35 cellular contexts compared by ENCODE assay signal in the genomic region with DNA sequence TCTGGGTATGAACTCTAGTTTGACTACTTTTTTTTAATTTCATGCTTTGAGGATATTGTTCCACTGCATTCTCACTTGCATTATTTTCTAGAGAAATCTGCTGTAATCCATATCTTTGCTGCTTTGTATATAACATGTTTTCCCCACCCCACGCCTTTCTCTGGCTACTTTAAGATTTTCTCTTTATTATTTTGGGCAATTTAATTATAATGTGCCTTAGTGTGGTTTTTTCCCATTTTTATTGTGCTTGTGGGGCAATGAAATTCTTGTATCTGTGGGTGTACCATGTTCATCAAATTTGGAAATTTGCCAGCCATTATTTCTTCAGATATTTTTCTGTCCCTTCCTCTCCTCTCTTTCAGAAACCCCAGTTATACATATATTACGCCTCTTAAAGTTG. TPM values are rescaled to one million over a fixed set of nuclear protein-coding genes. Genes with fewer than 3 reads are reported as not detected.
"Had no signal": no experiment of that assay in that cellular context is flagged by ENCODE, and none has a peak within 500 bp of the region (broad histone marks: within the 10 kb centered on the region; RNA-seq: fewer than 3 reads in every experiment).

No MANE protein-coding gene starts in this region.

- H3K36me3 ChIP-seq: adrenal gland, ascending aorta, brain microvascular endothelial cell, breast epithelium, cardiac muscle cell had no signal

- FAIRE-seq: astrocyte, bronchial epithelial cell had no signal

- H3K4me1 ChIP-seq: adrenal gland, ascending aorta, body of pancreas, breast epithelium had no signal

- H3K4me3 ChIP-seq: adrenal gland, ascending aorta, body of pancreas, breast epithelium, cardiac muscle cell had no signal

- ATAC-seq: activated naive CD4-positive, alpha-beta T cell treated with anti-CD3 and anti-CD28 coated beads, Interleukin-2, amount 50 U/mL, for 72 hours; activated naive CD8-positive, alpha-beta T cell treated with anti-CD3 and anti-CD28 coated beads, Interleukin-2, amount 50 U/mL, for 24 hours; activated T-cell treated with anti-CD3 and anti-CD28 coated beads, Interleukin-2, amount 50 U/mL, for 4 hours; activated T-cell treated with anti-CD3 and anti-CD28 coated beads, Interleukin-2, amount 50 U/mL, for 72 hours; activated T-helper 17 cell treated with anti-CD3 and anti-CD28 coated beads, Interleukin-2, amount 50 U/mL, for 72 hours; body of pancreas had no signal

- H3K27ac ChIP-seq: adrenal gland, ascending aorta, body of pancreas, brain microvascular endothelial cell, breast epithelium, cardiac muscle cell had no signal

- H3K27me3 ChIP-seq: adrenal gland, ascending aorta, body of pancreas, brain microvascular endothelial cell had no signal

- DNase-seq: activated effector memory CD4-positive, alpha-beta T cell treated with anti-CD3 and anti-CD28 coated beads, Interleukin-2, amount 50 U/mL, for 16 hours; activated effector memory CD4-positive, alpha-beta T cell treated with Interleukin-2 at 50 U/mL for 16 hours; activated gamma-delta T cell; activated gamma-delta T cell treated with Interleukin-2 at 50 U/mL for 16 hours; activated naive CD4-positive, alpha-beta T cell; activated naive CD4-positive, alpha-beta T cell treated with anti-CD3 and anti-CD28 coated beads for 36 hours; activated naive CD4-positive, alpha-beta T cell treated with anti-CD3 and anti-CD28 coated beads, Interleukin-2, amount 10 ng/mL, durations not matched to agents 7 days and 5 days; activated naive CD4-positive, alpha-beta T cell treated with anti-CD3 and anti-CD28 coated beads, Interleukin-2, amount 50 U/mL, for 16 hours; activated naive CD4-positive, alpha-beta T cell treated with Interleukin-2 at 50 U/mL for 16 hours; activated naive CD8-positive, alpha-beta T cell treated with anti-CD3 and anti-CD28 coated beads for 36 hours; activated naive CD8-positive, alpha-beta T cell treated with anti-CD3 and anti-CD28 coated beads, Interleukin-2, amount 10 ng/mL, durations not matched to agents 7 days and 5 days; activated naive CD8-positive, alpha-beta T cell treated with anti-CD3 and anti-CD28 coated beads, Interleukin-2, amount 50 U/mL, for 24 hours; activated T-cell treated with anti-CD3 and anti-CD28 coated beads, Interleukin-2, amount 50 U/mL, for 24 hours; activated T-cell treated with anti-CD3 and anti-CD28 coated beads, Interleukin-2, amount 50 U/mL, for 4 hours; activated T-cell treated with anti-CD3 and anti-CD28 coated beads, Interleukin-2, amount 50 U/mL, for 48 hours; activated T-cell treated with anti-CD3 and anti-CD28 coated beads, Interleukin-2, amount 50 U/mL, for 72 hours; adrenal gland; amniotic stem cell; amygdala; anterior cingulate cortex; aorta; body of pancreas; brain microvascular endothelial cell; caudate nucleus; central memory CD4-positive, alpha-beta T cell; cerebellar nuclear complex had no signal

RNA-seq across cellular contexts. Expression of a gene that starts 15.1 kb away (rescaled TPM):
- total RNA-seq: activated naive CD4-positive, alpha-beta T cell treated with anti-CD3 and anti-CD28 coated beads for 36 hours; activated naive CD4-positive, alpha-beta T cell treated with anti-CD3 and anti-CD28 coated beads, Interleukin-2, amount 50 U/mL, for 72 hours; activated naive CD8-positive, alpha-beta T cell treated with anti-CD3 and anti-CD28 coated beads for 36 hours; activated naive CD8-positive, alpha-beta T cell treated with anti-CD3 and anti-CD28 coated beads, Interleukin-2, amount 10 ng/mL, durations not matched to agents 7 days and 5 days; activated T-cell treated with anti-CD3 and anti-CD28 coated beads, Interleukin-2, amount 50 U/mL, for 4 hours; activated T-cell treated with anti-CD3 and anti-CD28 coated beads, Interleukin-2, amount 50 U/mL, for 72 hours; activated T-helper 1 cell treated with anti-CD3 and anti-CD28 coated beads, Interleukin-12 subunit alpha, Interleukin-12 subunit beta, Interleukin-2, Interleukin-4 antibody, amounts not matched to agents 30 ng/mL and 10 ng/mL and 1 ng/mL, durations not matched to agents 14 hours and 24 hours and 36 hours; activated T-helper 17 cell treated with anti-CD3 and anti-CD28 coated beads, Interleukin-2, amount 50 U/mL, for 72 hours; activated T-helper 2 cell treated with anti-CD3 and anti-CD28 coated beads, Interferon-gamma antibody, Interleukin-2, Interleukin-4, amounts not matched to agents 10 μg/mL and 5 μg/mL and 100 μg/mL, durations not matched to agents 14 hours and 24 hours and 36 hours; cardiac muscle cell had no signal
- polyA plus RNA-seq: cardiac muscle cell had no signal
